1 cellular context compared by ENCODE assay signal in genomic region chr13:42990147-42990990, GRCh38.
TF ChIP-seq lines count a peak whose summit lies in the region.

No MANE protein-coding gene starts in this region.

TF ChIP-seq in IMR-90, 13 proteins besides CTCF, POLR2A, EP300 and RAD21:
- TF ChIP-seq USF2 (IDR thresholded peaks at IDR 0.05; ENCODE audit: low read depth, low read length) (no peak), CHD1 (IDR thresholded peaks at IDR 0.05; ENCODE audit: low read depth, low read length) (no peak), BHLHE40 (IDR thresholded peaks at IDR 0.05; ENCODE audit: low read depth, low read length) (no peak), NFE2L2 (IDR thresholded peaks at IDR 0.05; ENCODE audit: low read depth, low read length) (no peak), MXI1 (IDR thresholded peaks at IDR 0.05; ENCODE audit: borderline replicate concordance, low read depth, low read length) (no peak), RCOR1 (IDR thresholded peaks at IDR 0.05; ENCODE audit: insufficient replicate concordance, low read length) (no peak), ELK1 (IDR thresholded peaks at IDR 0.05; ENCODE audit: borderline replicate concordance, low read depth, low read length) (no peak), SMC3 (IDR thresholded peaks at IDR 0.05; ENCODE audit: low read depth, low read length) (no peak), CEBPB (IDR thresholded peaks at IDR 0.05; ENCODE audit: low read depth, low read length) (no peak)
